Comparison of ENCODE assay signal across 18 cellular contexts in the genomic region with DNA sequence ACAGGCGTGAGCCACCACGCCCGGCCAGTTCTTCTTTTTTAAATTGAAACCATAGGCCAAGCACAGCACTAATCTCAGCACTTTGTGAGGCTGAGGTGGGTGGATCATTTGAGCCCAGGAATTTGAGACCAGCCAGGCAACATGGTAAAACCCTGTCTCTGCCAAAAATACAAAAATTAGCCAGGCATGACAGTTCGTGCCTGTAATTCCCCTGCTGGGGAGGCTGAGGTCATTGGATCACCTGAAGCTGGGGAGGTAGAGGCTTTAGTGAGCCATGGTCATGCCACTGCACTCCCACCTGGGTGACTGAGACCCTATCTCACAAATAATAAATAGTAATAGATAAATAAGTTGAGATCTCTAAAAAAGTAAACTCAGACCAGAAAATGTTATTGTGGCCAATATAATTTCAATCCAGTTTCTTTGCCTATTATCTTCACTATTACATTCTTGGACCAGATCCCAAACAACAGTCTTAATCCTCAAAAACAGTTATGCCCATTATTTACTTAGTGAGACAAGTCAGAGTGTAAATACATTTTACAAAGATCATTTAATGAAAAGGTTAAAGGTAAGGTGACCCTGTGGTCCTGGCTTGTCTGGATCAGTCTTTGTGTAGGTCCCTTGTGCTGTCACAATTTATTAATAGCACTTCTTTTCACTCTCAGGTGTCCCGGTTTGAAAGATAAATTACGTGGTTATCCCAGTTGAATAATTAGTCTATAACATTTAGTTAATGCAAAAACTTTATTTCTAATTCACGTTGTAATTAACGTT. TPM values are rescaled to one million over a fixed set of nuclear protein-coding genes. Genes with fewer than 3 reads are reported as not detected.
DNase-seq lines count a peak whose midpoint lies in the region; ATAC-seq, FAIRE-seq and TF ChIP-seq lines count a peak whose summit lies in the region.
"Had no signal": no experiment of that assay in that cellular context is flagged by ENCODE, and none has a peak within 500 bp of the region (broad histone marks: within the 10 kb centered on the region; RNA-seq: fewer than 3 reads in every experiment).

No MANE protein-coding gene starts in this region.

- H3K4me3 Mint-ChIP-seq in activated T-cell treated with anti-CD3 and anti-CD28 coated beads, Interleukin-2, amount 50 U/mL, for 24 hours, result no peak overlapping the region
- no peak overlapping the region for H3K4me3 Mint-ChIP-seq in MCF 10A (ENCODE audit: unreplicated experiment)

- no peaks in the 10 kb centered on the region for H3K4me1 Mint-ChIP-seq in activated T-cell treated with anti-CD3 and anti-CD28 coated beads, Interleukin-2, amount 50 U/mL, for 24 hours (ENCODE audit: low read depth)
- no peaks in the 10 kb centered on the region for H3K4me1 Mint-ChIP-seq in MCF 10A (ENCODE audit: insufficient read depth, unreplicated experiment)

- TF ChIP-seq RAD21 in K562 (CRISPR knock-in tag; conservative IDR thresholded peaks at IDR 0.05 in 1 of 2, IDR thresholded peaks at IDR 0.05 in 1 of 2), result no peak

- no peaks in the 10 kb centered on the region for H3K9me1 ChIP-seq in K562 (ENCODE audit: control insufficient read depth, insufficient read depth, low read length)

- POLR2A ChIA-PET in K562 (lab: Yijun Ruan, JAX), result no interaction called here
- POLR2A ChIA-PET in MCF 10A (lab: Yijun Ruan, JAX), result interaction anchor here (0.6 to 2.2 kb wide), 5 partner anchors 8 to 46 kb away, joined by 3 to 10 read pairs (median 4); no protein-coding TSS in a partner anchor

- H3K27ac ChIP-seq in K562 (ENCODE audit: extremely low read depth, low read depth, low read length), result no peak overlapping the region
- peak overlapping the region; percentile 19 to 68 (median 58) for H3K27ac ChIP-seq in gastrocnemius medialis

- no peak for TF ChIP-seq EP300 in K562 (IDR thresholded peaks at IDR 0.05; ENCODE audit: low read length)

- no peaks in the 10 kb centered on the region for H3K27me3 Mint-ChIP-seq in activated T-cell treated with anti-CD3 and anti-CD28 coated beads, Interleukin-2, amount 50 U/mL, for 24 hours
- H3K27me3 Mint-ChIP-seq in MCF 10A (ENCODE audit: insufficient read depth, unreplicated experiment), result no peaks in the 10 kb centered on the region

- no peak for ATAC-seq in K562
- ATAC-seq in gastrocnemius medialis, result peak; percentile 73 to 86

- H3K36me3 ChIP-seq in K562 (ENCODE audit: control insufficient read depth, insufficient read depth, low read length), result peaks cover 78% of the 10 kb centered on the region
- peaks cover 0 to 47% of the 10 kb centered on the region in 2 donors for H3K36me3 ChIP-seq in gastrocnemius medialis

- no peaks in the 10 kb centered on the region for H3K27me3 ChIP-seq in K562 (ENCODE audit: control insufficient read depth in 2 of 2, insufficient read depth in 2 of 2, low read length in 2 of 2)
- no peaks in the 10 kb centered on the region for H3K27me3 ChIP-seq in gastrocnemius medialis

- H3K36me3 Mint-ChIP-seq in activated T-cell treated with anti-CD3 and anti-CD28 coated beads, Interleukin-2, amount 50 U/mL, for 24 hours (ENCODE audit: low read depth), result peaks cover 89% of the 10 kb centered on the region
- H3K36me3 Mint-ChIP-seq in MCF 10A (ENCODE audit: insufficient read depth, unreplicated experiment), result peaks cover 99% of the 10 kb centered on the region

- no peaks in the 10 kb centered on the region for H3K9me3 Mint-ChIP-seq in activated T-cell treated with anti-CD3 and anti-CD28 coated beads, Interleukin-2, amount 50 U/mL, for 24 hours
- no peaks in the 10 kb centered on the region for H3K9me3 Mint-ChIP-seq in MCF 10A (ENCODE audit: unreplicated experiment)

- TF ChIP-seq CTCF in K562 (IDR thresholded peaks at IDR 0.05 in 2 of 3, conservative IDR thresholded peaks at IDR 0.05 in 1 of 3; ENCODE audit: insufficient read depth in 2 of 3, low read depth in 1 of 3, low read length in 3 of 3) (no peak), gastrocnemius medialis (IDR thresholded peaks at IDR 0.05 in 4 of 5, conservative IDR thresholded peaks at IDR 0.05 in 1 of 5) (no peak), MCF 10A (IDR thresholded peaks at IDR 0.05; ENCODE audit: unreplicated experiment) (no peak)

- H3K27ac Mint-ChIP-seq in activated T-cell treated with anti-CD3 and anti-CD28 coated beads, Interleukin-2, amount 50 U/mL, for 24 hours, result peak overlapping the region; percentile 24
- H3K27ac Mint-ChIP-seq in MCF 10A (ENCODE audit: low read depth, unreplicated experiment), result no peak overlapping the region

- H3K4me1 ChIP-seq in K562 (replicated peaks in 1 of 2; ENCODE audit: control insufficient read depth in 2 of 2, insufficient read depth in 2 of 2, low read length in 2 of 2), result 0 out of 5 replicates have a peak, but pooled peaks cover 0 to 2% of the 10 kb centered on the region in 2 experiments
- H3K4me1 ChIP-seq in gastrocnemius medialis, result no peaks in the 10 kb centered on the region

- no peak overlapping the region for H3K4me3 ChIP-seq in K562
- no peak overlapping the region for H3K4me3 ChIP-seq in gastrocnemius medialis

- no peak overlapping the region for H3K9ac ChIP-seq in K562 (ENCODE audit: insufficient read depth in 1 of 2, low read depth in 2 of 2, low read length in 2 of 2)

- DNase-seq in activated T-cell treated with anti-CD3 and anti-CD28 coated beads, Interleukin-2, amount 50 U/mL, for 24 hours, result no peak
- no peak for DNase-seq in activated T-cell treated with anti-CD3 and anti-CD28 coated beads for 4 hours
- DNase-seq in Caki2 (ENCODE audit: low read depth), result peak; percentile 11
- DNase-seq in K562 (ENCODE audit: extremely low read depth in 1 of 4, low spot score in 3 of 4), result no peak
- DNase-seq in gastrocnemius medialis, result no peak
- no peak for DNase-seq in NCI-H446 (lab: John Stamatoyannopoulos, UW)
- no peak for DNase-seq in urothelium cell line (ENCODE audit: low spot score)
- DNase-seq in MCF 10A (ENCODE audit: unreplicated experiment), result no peak
- DNase-seq: 8988T, Kasumi-1, NCI-H1105, NCI-H1694 treated with DMSO at 0.1 percent for 48 hours, NCI-H2107, NCI-H345, NCI-H526 treated with DMSO at 0.1 percent for 48 hours, SIG-M5 had no signal

- BruUV-seq in K562 (replicated peaks; lab: Mats Ljungman, UMichigan), result no TSS peak
- BruUV-seq in MCF 10A (replicated peaks; lab: Mats Ljungman, UMichigan), result no TSS peak

- TF ChIP-seq POLR2A in K562 (conservative IDR thresholded peaks at IDR 0.05) (no peak), gastrocnemius medialis (IDR thresholded peaks at IDR 0.05) (no peak)

- H4K20me1 ChIP-seq in K562 (replicated peaks; ENCODE audit: control insufficient read depth, insufficient read depth, low read length), result no peaks in the 10 kb centered on the region

- WGBS in K562 (ENCODE audit: insufficient coverage, low coverage, missing lambda C conversion rate), result 92% methylated on average over 6 of the region's 8 CpGs

- H3K4me2 ChIP-seq in K562 (ENCODE audit: insufficient read depth, low read length), result no peak overlapping the region

- intact Hi-C loops in K562 (cut with micrococcal nuclease) (no loop called here), gastrocnemius medialis (cut with DNase I; ENCODE audit: low total_unique reads) (loop anchor here (5.0 kb wide), 1 partner anchor 138 kb away; no protein-coding TSS in a partner anchor), MCF 10A (cut with micrococcal nuclease) (no loop called here)

- H2AFZ ChIP-seq in K562 (ENCODE audit: low read depth, low read length), result no peak overlapping the region

- H3K79me2 ChIP-seq in K562 (ENCODE audit: control insufficient read depth, insufficient read depth, low read length), result no peaks in the 10 kb centered on the region

- no peaks in the 10 kb centered on the region for H3K9me3 ChIP-seq in K562 (replicated peaks; ENCODE audit: control insufficient read depth, insufficient read depth, low read depth, low read length)
- no peaks in the 10 kb centered on the region for H3K9me3 ChIP-seq in gastrocnemius medialis

- in situ Hi-C loops in Caki2 (cut with HindIII; ENCODE audit: low pct_unique_long_range_greater_than_20kb, low sequenced_read_pairs) (no loop called here), K562 (cut with MboI) (no loop called here), gastrocnemius medialis (cut with MboI; ENCODE audit: low sequenced_read_pairs in 4 of 4) (loop anchor here in 1 of 4 donors (25.0 kb wide), 1 partner anchor 138 kb away; no protein-coding TSS in a partner anchor)

- no peak for FAIRE-seq in K562 (lab: Jason Lieb, UNC)
- no peak for FAIRE-seq in urothelium cell line (lab: Jason Lieb, UNC)
- FAIRE-seq: GM12892, H1 had no signal

- CTCF ChIA-PET in K562 (lab: Yijun Ruan, JAX; ENCODE audit: low intra/inter-chr PET ratio) (no interaction called here), MCF 10A (lab: Yijun Ruan, JAX) (interaction anchor here (0.7 kb wide), 1 partner anchor 245 kb away, joined by 3 read pairs; no protein-coding TSS in a partner anchor)

RNA-seq across cellular contexts. Expression of a gene that starts 53.6 kb away (rescaled TPM):
- total RNA-seq in Caki2 (2014; rRNA removed; shearing (Covaris generic); ENCODE audit: low replicate concordance), result 53.9 and 65.9 TPM in 2 replicates
- total RNA-seq in K562 (2011; cell fraction: chromatin; rRNA removed; ENCODE audit: low replicate concordance), result 54.0 and 133 TPM in 2 replicates
- 129 and 138 TPM in 2 replicates for total RNA-seq in K562 (2011; cell fraction: nucleolus; rRNA removed)
- 74.5 and 88.1 TPM in 2 replicates for total RNA-seq in K562 (2011; cell fraction: nucleoplasm; rRNA removed)
- total RNA-seq in K562 (2014; rRNA removed) (61.1 and 72.5 TPM in 2 replicates), K562 (2014; rRNA removed; fragmentation: Illumina TruSeq; extraction: Trizol) (16.8 and 21.2 TPM in 2 replicates), K562 (2015; rRNA removed; fragmentation: Illumina TruSeq; extraction: Trizol) (21.1 and 22.2 TPM in 2 replicates), K562 (2021) (52.5 and 56.7 TPM in 2 replicates), gastrocnemius medialis (10 to 100 TPM; 11.4 to 22.8 (median 14.5) TPM), MCF 10A (2022) (34.3 and 42.6 TPM in 2 replicates)
- polyA plus RNA-seq in K562 (2011; rRNA removed) (70.4 and 85.1 TPM in 2 replicates), K562 (2014; fragmentation: Illumina TruSeq; extraction: Trizol) (34.8 and 40.4 TPM in 2 replicates), K562 (2014; fragmentation: Nextera tagmentation; extraction: Ambion mirVana) (10 to 100 TPM; 13.9 to 15.7 TPM), K562 (2014; rRNA removed) (107 TPM in 2 replicates)
- 83.0 and 103 TPM in 2 replicates for polyA plus RNA-seq in K562 (2011; cell fraction: cytosol; rRNA removed)
- polyA plus RNA-seq in K562 (2011; cell fraction: nucleus; rRNA removed), result 376 and 417 TPM in 2 replicates
- polyA plus RNA-seq in K562 (2012), result 48.9 and 65.7 TPM in 2 replicates
- 15.0 and 17.4 TPM in 2 replicates for polyA minus RNA-seq in K562 (2011; rRNA and poly(A)+ RNA removed)
- polyA minus RNA-seq in K562 (2011; cell fraction: cytosol; rRNA and poly(A)+ RNA removed), result 10.5 and 14.7 TPM in 2 replicates
- 32.3 and 39.1 TPM in 2 replicates for polyA minus RNA-seq in K562 (2011; cell fraction: nucleus; rRNA and poly(A)+ RNA removed)

RNA-seq across cellular contexts. Expression of a gene that starts 53.6 kb away (rescaled TPM):
- 459 and 533 TPM in 2 replicates for total RNA-seq in Caki2 (2014; rRNA removed; shearing (Covaris generic); ENCODE audit: low replicate concordance)
- 48.2 and 87.9 TPM in 2 replicates for total RNA-seq in K562 (2011; cell fraction: chromatin; rRNA removed; ENCODE audit: low replicate concordance)
- 113 and 136 TPM in 2 replicates for total RNA-seq in K562 (2011; cell fraction: nucleolus; rRNA removed)
- total RNA-seq in K562 (2011; cell fraction: nucleoplasm; rRNA removed), result 88.0 and 98.6 TPM in 2 replicates
- total RNA-seq in K562 (2014; rRNA removed) (330 and 397 TPM in 2 replicates), K562 (2014; rRNA removed; fragmentation: Illumina TruSeq; extraction: Trizol) (240 and 288 TPM in 2 replicates), K562 (2015; rRNA removed; fragmentation: Illumina TruSeq; extraction: Trizol) (336 and 342 TPM in 2 replicates), K562 (2021) (357 and 376 TPM in 2 replicates), gastrocnemius medialis (10 to 100 TPM; 13.4 to 45.8 (median 28.2) TPM), MCF 10A (2022) (217 and 267 TPM in 2 replicates)
- polyA plus RNA-seq in K562 (2011; rRNA removed) (306 and 340 TPM in 2 replicates), K562 (2014; fragmentation: Illumina TruSeq; extraction: Trizol) (313 and 379 TPM in 2 replicates), K562 (2014; fragmentation: Nextera tagmentation; extraction: Ambion mirVana) (10 to 100 TPM; 40.1 to 63.7 TPM), K562 (2014; rRNA removed) (484 and 583 TPM in 2 replicates)
- polyA plus RNA-seq in K562 (2011; cell fraction: cytosol; rRNA removed), result 419 and 903 TPM in 2 replicates
- polyA plus RNA-seq in K562 (2011; cell fraction: nucleus; rRNA removed), result 140 and 180 TPM in 2 replicates
- 250 and 264 TPM in 2 replicates for polyA plus RNA-seq in K562 (2012)
- polyA minus RNA-seq in K562 (2011; rRNA and poly(A)+ RNA removed), result 122 and 169 TPM in 2 replicates
- 115 and 142 TPM in 2 replicates for polyA minus RNA-seq in K562 (2011; cell fraction: cytosol; rRNA and poly(A)+ RNA removed)
- 52.6 and 54.7 TPM in 2 replicates for polyA minus RNA-seq in K562 (2011; cell fraction: nucleus; rRNA and poly(A)+ RNA removed)
